Comparison of ENCODE assay signal across 22 cellular contexts in the genomic region with DNA sequence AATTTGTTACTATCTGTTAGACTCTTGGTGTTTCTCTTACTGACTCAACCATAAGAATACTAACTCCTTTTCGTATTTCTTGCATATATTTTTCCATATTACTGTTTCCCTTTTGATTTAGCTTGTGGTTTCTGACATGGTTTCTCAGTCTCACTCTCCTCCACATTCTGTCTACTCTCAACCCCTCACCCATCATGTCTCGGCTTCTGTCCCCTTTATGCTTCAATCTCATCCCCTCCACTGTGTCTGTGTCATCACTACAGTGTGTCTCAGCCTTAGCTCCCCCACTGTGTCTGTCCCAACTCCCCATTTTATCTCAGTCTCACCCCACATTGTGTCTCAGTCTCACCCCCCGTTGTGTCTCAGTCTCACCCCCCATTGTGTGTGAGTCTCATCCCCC.
DNase-seq lines count a peak whose midpoint lies in the region; ATAC-seq and TF ChIP-seq lines count a peak whose summit lies in the region.
"Had no signal": no experiment of that assay in that cellular context is flagged by ENCODE, and none has a peak within 500 bp of the region (broad histone marks: within the 10 kb centered on the region; RNA-seq: fewer than 3 reads in every experiment).

No MANE protein-coding gene starts in this region.

- no peak overlapping the region for H3K4me3 Mint-ChIP-seq in activated T-cell treated with anti-CD3 and anti-CD28 coated beads, Interleukin-2, amount 50 U/mL, for 4 hours
- H3K4me3 Mint-ChIP-seq in CD4-positive, alpha-beta T cell: no peak overlapping the region
- H3K4me3 Mint-ChIP-seq in nephron progenitor cell: no peak overlapping the region
- H3K4me3 Mint-ChIP-seq in CD4-positive, alpha-beta memory T cell: no peak overlapping the region

- TF ChIP-seq CTCF in CD4-positive, alpha-beta T cell (IDR thresholded peaks at IDR 0.05): no peak
- TF ChIP-seq CTCF in NB4 (IDR thresholded peaks at IDR 0.05; ENCODE audit: low read depth, low read length) (no peak), nephron progenitor cell (IDR thresholded peaks at IDR 0.05) (no peak)

- no peak for TF ChIP-seq POLR2A in NB4 (IDR thresholded peaks at IDR 0.05; ENCODE audit: extremely low read depth, insufficient read length)

- no peak overlapping the region for H3K4me3 ChIP-seq in NB4 (ENCODE audit: low read depth, low read length)
- H3K4me3 ChIP-seq in CD4-positive, alpha-beta memory T cell (ENCODE audit: low read length in 2 of 2): no peak overlapping the region
- H3K4me3 ChIP-seq: breast epithelium, heart left ventricle had no signal

- no peaks in the 10 kb centered on the region for H3K9me3 Mint-ChIP-seq in activated T-cell treated with anti-CD3 and anti-CD28 coated beads, Interleukin-2, amount 50 U/mL, for 4 hours
- no peaks in the 10 kb centered on the region for H3K9me3 Mint-ChIP-seq in CD4-positive, alpha-beta T cell
- H3K9me3 Mint-ChIP-seq in nephron progenitor cell: no peaks in the 10 kb centered on the region
- peaks cover 0 to 8% (median 2%) of the 10 kb centered on the region in 8 donors for H3K9me3 Mint-ChIP-seq in CD4-positive, alpha-beta memory T cell

- POLR2A ChIA-PET in CD4-positive, alpha-beta T cell (lab: Charles Lee): no interaction called here
- POLR2A ChIA-PET in CD4-positive, alpha-beta memory T cell (lab: Charles Lee; ENCODE audit: partially characterized antibody): no interaction called here

- H3K27me3 ChIP-seq in CD4-positive, alpha-beta T cell (ENCODE audit: control insufficient read depth, insufficient read depth, low read length): no peaks in the 10 kb centered on the region
- no peaks in the 10 kb centered on the region for H3K27me3 ChIP-seq in CD4-positive, alpha-beta memory T cell (ENCODE audit: insufficient read depth, low read length)
- H3K27me3 ChIP-seq: breast epithelium, heart left ventricle had no signal

- H3K27me3 Mint-ChIP-seq in activated T-cell treated with anti-CD3 and anti-CD28 coated beads, Interleukin-2, amount 50 U/mL, for 4 hours (ENCODE audit: low read depth): peaks cover 4% of the 10 kb centered on the region
- H3K27me3 Mint-ChIP-seq in CD4-positive, alpha-beta T cell: no peaks in the 10 kb centered on the region
- peaks cover 11% of the 10 kb centered on the region for H3K27me3 Mint-ChIP-seq in nephron progenitor cell (ENCODE audit: low read depth, poor library complexity)
- H3K27me3 Mint-ChIP-seq in CD4-positive, alpha-beta memory T cell: no peaks in the 10 kb centered on the region

- DNase-seq in activated T-cell treated with anti-CD3 and anti-CD28 coated beads, Interleukin-2, amount 50 U/mL, for 4 hours: no peak
- no peak for DNase-seq in activated T-cell treated with anti-CD3 and anti-CD28 coated beads for 4 hours
- DNase-seq in CD4-positive, alpha-beta T cell: no peak
- peak; percentile 27 for DNase-seq in NB4 (ENCODE audit: low read depth)
- DNase-seq in nephron progenitor cell: no peak
- DNase-seq in CD4-positive, alpha-beta memory T cell: no peak
- no peak for DNase-seq in HCEC 1CT
- DNase-seq: activated CD4-positive, alpha-beta T cell treated with anti-CD3 and anti-CD28 coated beads, Interleukin-2, amount 50 U/mL, for 4 hours; activated CD8-positive, alpha-beta memory T cell treated with anti-CD3 and anti-CD28 coated beads, Interleukin-2, amount 50 U/mL, for 48 hours; foreskin melanocyte; NCI-H1436 treated with DMSO at 0.1 percent for 48 hours; NCI-H2107; NCI-H446; NCI-H774; retina; SHP77 treated with DMSO at 0.1 percent for 48 hours had no signal

- no peaks in the 10 kb centered on the region for H3K4me1 ChIP-seq in CD4-positive, alpha-beta memory T cell (ENCODE audit: insufficient read depth, low read length)

- no peak overlapping the region for H3K27ac Mint-ChIP-seq in CD4-positive, alpha-beta T cell
- H3K27ac Mint-ChIP-seq in nephron progenitor cell: peak overlapping the region; percentile 44
- H3K27ac Mint-ChIP-seq in CD4-positive, alpha-beta memory T cell: no peak overlapping the region

- H3K36me3 ChIP-seq in CD4-positive, alpha-beta memory T cell (ENCODE audit: insufficient read depth, low read length): no peaks in the 10 kb centered on the region
- H3K36me3 ChIP-seq: breast epithelium, heart left ventricle had no signal

- H3K27ac ChIP-seq in CD4-positive, alpha-beta T cell (ENCODE audit: low read depth, low read length): no peak overlapping the region
- H3K27ac ChIP-seq in CD4-positive, alpha-beta memory T cell (ENCODE audit: low read depth, low read length): no peak overlapping the region
- H3K27ac ChIP-seq: C4-2B, heart left ventricle, parathyroid adenoma had no signal

- CTCF ChIA-PET in CD4-positive, alpha-beta T cell (lab: Charles Lee): no interaction called here
- CTCF ChIA-PET in CD4-positive, alpha-beta memory T cell (lab: Charles Lee; ENCODE audit: partially characterized antibody): no interaction called here

- H3K4me1 Mint-ChIP-seq in activated T-cell treated with anti-CD3 and anti-CD28 coated beads, Interleukin-2, amount 50 U/mL, for 4 hours (ENCODE audit: low read depth): peaks cover 7% of the 10 kb centered on the region
- peaks cover 10% of the 10 kb centered on the region for H3K4me1 Mint-ChIP-seq in CD4-positive, alpha-beta T cell (ENCODE audit: low read depth)
- peaks cover 42% of the 10 kb centered on the region for H3K4me1 Mint-ChIP-seq in nephron progenitor cell
- peaks cover 0 to 3% (median 0%) of the 10 kb centered on the region in 4 donors for H3K4me1 Mint-ChIP-seq in CD4-positive, alpha-beta memory T cell

- H3K36me3 Mint-ChIP-seq in activated T-cell treated with anti-CD3 and anti-CD28 coated beads, Interleukin-2, amount 50 U/mL, for 4 hours (ENCODE audit: insufficient read depth): no peaks in the 10 kb centered on the region
- H3K36me3 Mint-ChIP-seq in CD4-positive, alpha-beta T cell (ENCODE audit: low read depth): no peaks in the 10 kb centered on the region
- H3K36me3 Mint-ChIP-seq in nephron progenitor cell (ENCODE audit: low read depth): no peaks in the 10 kb centered on the region
- H3K36me3 Mint-ChIP-seq in CD4-positive, alpha-beta memory T cell: no peaks in the 10 kb centered on the region

- intact Hi-C loops in CD4-positive, alpha-beta T cell (cut with DNase I, micrococcal nuclease): no loop called here
- intact Hi-C loops in CD4-positive, alpha-beta memory T cell (cut with micrococcal nuclease): no loop called here

- no peaks in the 10 kb centered on the region for H3K9me3 ChIP-seq in CD4-positive, alpha-beta T cell (ENCODE audit: control insufficient read depth, low read length)
- no peaks in the 10 kb centered on the region for H3K9me3 ChIP-seq in CD4-positive, alpha-beta memory T cell (ENCODE audit: control insufficient read depth in 1 of 2, low read length in 2 of 2)
- H3K9me3 ChIP-seq: breast epithelium, heart left ventricle had no signal

- ATAC-seq in activated T-cell treated with anti-CD3 and anti-CD28 coated beads, Interleukin-2, amount 50 U/mL, for 4 hours: peak; percentile 94 to 99
- peak; percentile 64 for ATAC-seq in CD4-positive, alpha-beta T cell (ENCODE audit: poor library complexity)
- no peak for ATAC-seq in GM19328 (IDR thresholded peaks at IDR 0.05; ENCODE audit: unreplicated experiment)
- ATAC-seq: heart left ventricle, HepG2 had no signal
